ENCODE assay signal across 1 cellular context in the genomic region with DNA sequence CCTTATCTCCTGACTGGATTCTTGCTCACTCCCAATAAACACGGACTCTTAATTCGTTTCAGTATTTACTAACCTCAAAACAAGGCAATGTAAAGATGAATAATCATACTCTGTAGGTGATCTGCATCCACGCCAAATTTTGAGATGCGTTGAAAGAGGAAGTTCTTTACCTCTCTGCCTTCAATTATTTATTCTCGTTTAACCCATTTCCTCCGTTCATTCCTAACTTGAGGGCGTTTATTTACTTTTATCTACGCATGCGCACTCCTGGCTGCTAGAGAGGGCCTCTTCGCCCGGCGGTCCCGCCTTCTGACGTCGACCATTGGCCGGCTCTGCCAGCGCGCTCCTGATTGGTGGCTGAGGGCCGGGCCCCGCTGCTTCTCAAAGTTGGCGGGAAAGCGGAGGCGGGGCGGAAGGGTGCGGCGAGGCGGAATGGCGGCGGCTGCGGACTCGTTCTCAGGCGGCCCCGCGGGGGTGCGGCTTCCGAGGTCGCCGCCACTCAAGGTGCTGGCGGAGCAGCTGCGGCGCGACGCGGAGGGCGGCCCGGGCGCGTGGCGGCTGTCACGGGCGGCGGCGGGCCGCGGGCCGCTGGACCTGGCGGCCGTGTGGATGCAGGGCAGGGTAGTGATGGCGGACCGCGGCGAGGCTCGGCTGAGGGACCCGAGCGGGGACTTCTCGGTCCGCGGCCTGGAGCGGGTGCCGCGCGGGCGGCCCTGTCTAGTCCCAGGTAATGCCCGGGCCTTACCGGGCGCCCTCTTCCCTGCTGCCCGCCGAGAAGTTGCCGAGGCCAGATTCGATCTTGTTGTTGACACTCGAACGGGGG.
TF ChIP-seq lines count a peak whose summit lies in the region.

A gene (plus strand): TSS at position 420 of the 823 bp plus-strand sequence. CDS start 13 bp downstream, at position 433.

TF ChIP-seq in GM12878, 131 proteins besides CTCF, POLR2A, EP300 and RAD21 (continued from another document and continues in another):
- TF ChIP-seq ZBED1 (IDR thresholded peaks at IDR 0.05; ENCODE audit: borderline replicate concordance) (no peak), KDM1A (IDR thresholded peaks at IDR 0.05; ENCODE audit: borderline replicate concordance) (no peak), NR2C2 (IDR thresholded peaks at IDR 0.05; ENCODE audit: borderline replicate concordance, control insufficient read depth, insufficient read length, low read depth) (no peak), RBBP5 (conservative IDR thresholded peaks at IDR 0.05) (no peak), CBX3 (IDR thresholded peaks at IDR 0.05; ENCODE audit: borderline replicate concordance, low read depth) (no peak), PAX5 (IDR thresholded peaks at IDR 0.05; ENCODE audit: borderline replicate concordance, low read depth, low read length) (peak; percentile 48; the same call in 1 of the 2 replicates), IKZF1 (conservative IDR thresholded peaks at IDR 0.05) (peak; percentile 80), KLF5 (IDR thresholded peaks at IDR 0.05; ENCODE audit: partially characterized antibody) (no peak), ZNF217 (IDR thresholded peaks at IDR 0.05) (no peak), BMI1 (IDR thresholded peaks at IDR 0.05; ENCODE audit: borderline replicate concordance) (no peak), SUZ12 (IDR thresholded peaks at IDR 0.05; ENCODE audit: unreplicated experiment) (no peak), LARP7 (IDR thresholded peaks at IDR 0.05) (peak; percentile 92), MTA2 (IDR thresholded peaks at IDR 0.05; ENCODE audit: low read depth) (no peak), MXI1 (IDR thresholded peaks at IDR 0.05; ENCODE audit: low read depth, low read length) (peak; percentile 88; the same call in 1 of the 2 replicates), POU2F2 (IDR thresholded peaks at IDR 0.05; ENCODE audit: borderline replicate concordance, low read depth, low read length) (no peak; the same call in 2 of the 3 replicates), CHD1 (IDR thresholded peaks at IDR 0.05; ENCODE audit: low read depth, low read length) (no peak), BHLHE40 (IDR thresholded peaks at IDR 0.05; ENCODE audit: borderline replicate concordance in 1 of 2, low read depth in 2 of 2, low read length in 1 of 2) (peak; percentile 23 to 73; a peak in 2 of 4 replicates), EED (IDR thresholded peaks at IDR 0.05; ENCODE audit: low read depth) (no peak), YY1 (IDR thresholded peaks at IDR 0.05; ENCODE audit: low read depth, low read length) (peak; percentile 94), GABPA (IDR thresholded peaks at IDR 0.05; ENCODE audit: low read depth) (no peak), CREB1 (IDR thresholded peaks at IDR 0.05; ENCODE audit: low read depth) (peak; percentile 56; the same call in 1 of the 2 replicates), CHD4 (IDR thresholded peaks at IDR 0.05) (no peak), CREM (IDR thresholded peaks at IDR 0.05; ENCODE audit: low read depth) (no peak), POLR2AphosphoS2 (IDR thresholded peaks at IDR 0.05; ENCODE audit: low read depth, low read length) (peak; percentile 59; the same call in 1 of the 2 replicates), SP1 (IDR thresholded peaks at IDR 0.05; ENCODE audit: low read depth, low read length) (peak; percentile 93), TCF3 (IDR thresholded peaks at IDR 0.05; ENCODE audit: borderline replicate concordance, insufficient read depth, low read depth, low read length) (no peak), ATF7 (IDR thresholded peaks at IDR 0.05; ENCODE audit: low read depth) (no peak), SREBF2 (IDR thresholded peaks at IDR 0.05; ENCODE audit: low read length) (no peak), TAF1 (IDR thresholded peaks at IDR 0.05; ENCODE audit: borderline replicate concordance, low read depth, low read length) (peak; percentile 48; the same call in 1 of the 2 replicates), SIX5 (IDR thresholded peaks at IDR 0.05; ENCODE audit: low read depth, low read length, severe bottlenecking) (no peak), RB1 (IDR thresholded peaks at IDR 0.05; ENCODE audit: borderline replicate concordance) (peak; percentile 100), HDAC6 (IDR thresholded peaks at IDR 0.05; ENCODE audit: unreplicated experiment) (no peak), HDAC2 (IDR thresholded peaks at IDR 0.05) (no peak), SMAD1 (IDR thresholded peaks at IDR 0.05; ENCODE audit: low read depth, partially characterized antibody) (peak; percentile 27), CBX5 (IDR thresholded peaks at IDR 0.05; ENCODE audit: low read depth) (no peak), CEBPB (IDR thresholded peaks at IDR 0.05; ENCODE audit: borderline replicate concordance in 1 of 2, low read depth in 2 of 2, low read length in 2 of 2) (no peak), RAD51 (IDR thresholded peaks at IDR 0.05) (no peak), ZNF384 (IDR thresholded peaks at IDR 0.05; ENCODE audit: borderline replicate concordance, low read depth, low read length) (no peak), CBFB (IDR thresholded peaks at IDR 0.05; ENCODE audit: low read depth) (no peak), YBX1 (IDR thresholded peaks at IDR 0.05) (no peak), ZNF622 (IDR thresholded peaks at IDR 0.05) (no peak), IKZF2 (IDR thresholded peaks at IDR 0.05) (no peak), ZNF24 (IDR thresholded peaks at IDR 0.05) (no peak)
- TF ChIP-seq, protein P1, sequence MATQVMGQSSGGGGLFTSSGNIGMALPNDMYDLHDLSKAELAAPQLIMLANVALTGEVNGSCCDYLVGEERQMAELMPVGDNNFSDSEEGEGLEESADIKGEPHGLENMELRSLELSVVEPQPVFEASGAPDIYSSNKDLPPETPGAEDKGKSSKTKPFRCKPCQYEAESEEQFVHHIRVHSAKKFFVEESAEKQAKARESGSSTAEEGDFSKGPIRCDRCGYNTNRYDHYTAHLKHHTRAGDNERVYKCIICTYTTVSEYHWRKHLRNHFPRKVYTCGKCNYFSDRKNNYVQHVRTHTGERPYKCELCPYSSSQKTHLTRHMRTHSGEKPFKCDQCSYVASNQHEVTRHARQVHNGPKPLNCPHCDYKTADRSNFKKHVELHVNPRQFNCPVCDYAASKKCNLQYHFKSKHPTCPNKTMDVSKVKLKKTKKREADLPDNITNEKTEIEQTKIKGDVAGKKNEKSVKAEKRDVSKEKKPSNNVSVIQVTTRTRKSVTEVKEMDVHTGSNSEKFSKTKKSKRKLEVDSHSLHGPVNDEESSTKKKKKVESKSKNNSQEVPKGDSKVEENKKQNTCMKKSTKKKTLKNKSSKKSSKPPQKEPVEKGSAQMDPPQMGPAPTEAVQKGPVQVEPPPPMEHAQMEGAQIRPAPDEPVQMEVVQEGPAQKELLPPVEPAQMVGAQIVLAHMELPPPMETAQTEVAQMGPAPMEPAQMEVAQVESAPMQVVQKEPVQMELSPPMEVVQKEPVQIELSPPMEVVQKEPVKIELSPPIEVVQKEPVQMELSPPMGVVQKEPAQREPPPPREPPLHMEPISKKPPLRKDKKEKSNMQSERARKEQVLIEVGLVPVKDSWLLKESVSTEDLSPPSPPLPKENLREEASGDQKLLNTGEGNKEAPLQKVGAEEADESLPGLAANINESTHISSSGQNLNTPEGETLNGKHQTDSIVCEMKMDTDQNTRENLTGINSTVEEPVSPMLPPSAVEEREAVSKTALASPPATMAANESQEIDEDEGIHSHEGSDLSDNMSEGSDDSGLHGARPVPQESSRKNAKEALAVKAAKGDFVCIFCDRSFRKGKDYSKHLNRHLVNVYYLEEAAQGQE (IDR thresholded peaks at IDR 0.05; ENCODE audit: low read depth, low read length): no peak
- TF ChIP-seq, protein P2, sequence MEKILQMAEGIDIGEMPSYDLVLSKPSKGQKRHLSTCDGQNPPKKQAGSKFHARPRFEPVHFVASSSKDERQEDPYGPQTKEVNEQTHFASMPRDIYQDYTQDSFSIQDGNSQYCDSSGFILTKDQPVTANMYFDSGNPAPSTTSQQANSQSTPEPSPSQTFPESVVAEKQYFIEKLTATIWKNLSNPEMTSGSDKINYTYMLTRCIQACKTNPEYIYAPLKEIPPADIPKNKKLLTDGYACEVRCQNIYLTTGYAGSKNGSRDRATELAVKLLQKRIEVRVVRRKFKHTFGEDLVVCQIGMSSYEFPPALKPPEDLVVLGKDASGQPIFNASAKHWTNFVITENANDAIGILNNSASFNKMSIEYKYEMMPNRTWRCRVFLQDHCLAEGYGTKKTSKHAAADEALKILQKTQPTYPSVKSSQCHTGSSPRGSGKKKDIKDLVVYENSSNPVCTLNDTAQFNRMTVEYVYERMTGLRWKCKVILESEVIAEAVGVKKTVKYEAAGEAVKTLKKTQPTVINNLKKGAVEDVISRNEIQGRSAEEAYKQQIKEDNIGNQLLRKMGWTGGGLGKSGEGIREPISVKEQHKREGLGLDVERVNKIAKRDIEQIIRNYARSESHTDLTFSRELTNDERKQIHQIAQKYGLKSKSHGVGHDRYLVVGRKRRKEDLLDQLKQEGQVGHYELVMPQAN (conservative IDR thresholded peaks at IDR 0.05): peak; percentile 99
- TF ChIP-seq, protein P3, sequence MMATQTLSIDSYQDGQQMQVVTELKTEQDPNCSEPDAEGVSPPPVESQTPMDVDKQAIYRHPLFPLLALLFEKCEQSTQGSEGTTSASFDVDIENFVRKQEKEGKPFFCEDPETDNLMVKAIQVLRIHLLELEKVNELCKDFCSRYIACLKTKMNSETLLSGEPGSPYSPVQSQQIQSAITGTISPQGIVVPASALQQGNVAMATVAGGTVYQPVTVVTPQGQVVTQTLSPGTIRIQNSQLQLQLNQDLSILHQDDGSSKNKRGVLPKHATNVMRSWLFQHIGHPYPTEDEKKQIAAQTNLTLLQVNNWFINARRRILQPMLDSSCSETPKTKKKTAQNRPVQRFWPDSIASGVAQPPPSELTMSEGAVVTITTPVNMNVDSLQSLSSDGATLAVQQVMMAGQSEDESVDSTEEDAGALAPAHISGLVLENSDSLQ (IDR thresholded peaks at IDR 0.05): peak; percentile 97
- TF ChIP-seq, protein P4, sequence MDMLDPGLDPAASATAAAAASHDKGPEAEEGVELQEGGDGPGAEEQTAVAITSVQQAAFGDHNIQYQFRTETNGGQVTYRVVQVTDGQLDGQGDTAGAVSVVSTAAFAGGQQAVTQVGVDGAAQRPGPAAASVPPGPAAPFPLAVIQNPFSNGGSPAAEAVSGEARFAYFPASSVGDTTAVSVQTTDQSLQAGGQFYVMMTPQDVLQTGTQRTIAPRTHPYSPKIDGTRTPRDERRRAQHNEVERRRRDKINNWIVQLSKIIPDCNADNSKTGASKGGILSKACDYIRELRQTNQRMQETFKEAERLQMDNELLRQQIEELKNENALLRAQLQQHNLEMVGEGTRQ (IDR thresholded peaks at IDR 0.05; ENCODE audit: borderline replicate concordance, low read depth, low read length): no peak
- TF ChIP-seq, protein P5, sequence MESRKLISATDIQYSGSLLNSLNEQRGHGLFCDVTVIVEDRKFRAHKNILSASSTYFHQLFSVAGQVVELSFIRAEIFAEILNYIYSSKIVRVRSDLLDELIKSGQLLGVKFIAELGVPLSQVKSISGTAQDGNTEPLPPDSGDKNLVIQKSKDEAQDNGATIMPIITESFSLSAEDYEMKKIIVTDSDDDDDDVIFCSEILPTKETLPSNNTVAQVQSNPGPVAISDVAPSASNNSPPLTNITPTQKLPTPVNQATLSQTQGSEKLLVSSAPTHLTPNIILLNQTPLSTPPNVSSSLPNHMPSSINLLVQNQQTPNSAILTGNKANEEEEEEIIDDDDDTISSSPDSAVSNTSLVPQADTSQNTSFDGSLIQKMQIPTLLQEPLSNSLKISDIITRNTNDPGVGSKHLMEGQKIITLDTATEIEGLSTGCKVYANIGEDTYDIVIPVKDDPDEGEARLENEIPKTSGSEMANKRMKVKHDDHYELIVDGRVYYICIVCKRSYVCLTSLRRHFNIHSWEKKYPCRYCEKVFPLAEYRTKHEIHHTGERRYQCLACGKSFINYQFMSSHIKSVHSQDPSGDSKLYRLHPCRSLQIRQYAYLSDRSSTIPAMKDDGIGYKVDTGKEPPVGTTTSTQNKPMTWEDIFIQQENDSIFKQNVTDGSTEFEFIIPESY (IDR thresholded peaks at IDR 0.05): no peak
- TF ChIP-seq, protein P6, sequence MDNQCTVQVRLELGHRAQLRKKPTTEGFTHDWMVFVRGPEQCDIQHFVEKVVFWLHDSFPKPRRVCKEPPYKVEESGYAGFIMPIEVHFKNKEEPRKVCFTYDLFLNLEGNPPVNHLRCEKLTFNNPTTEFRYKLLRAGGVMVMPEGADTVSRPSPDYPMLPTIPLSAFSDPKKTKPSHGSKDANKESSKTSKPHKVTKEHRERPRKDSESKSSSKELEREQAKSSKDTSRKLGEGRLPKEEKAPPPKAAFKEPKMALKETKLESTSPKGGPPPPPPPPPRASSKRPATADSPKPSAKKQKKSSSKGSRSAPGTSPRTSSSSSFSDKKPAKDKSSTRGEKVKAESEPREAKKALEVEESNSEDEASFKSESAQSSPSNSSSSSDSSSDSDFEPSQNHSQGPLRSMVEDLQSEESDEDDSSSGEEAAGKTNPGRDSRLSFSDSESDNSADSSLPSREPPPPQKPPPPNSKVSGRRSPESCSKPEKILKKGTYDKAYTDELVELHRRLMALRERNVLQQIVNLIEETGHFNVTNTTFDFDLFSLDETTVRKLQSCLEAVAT (IDR thresholded peaks at IDR 0.05): no peak
- TF ChIP-seq, protein P7, sequence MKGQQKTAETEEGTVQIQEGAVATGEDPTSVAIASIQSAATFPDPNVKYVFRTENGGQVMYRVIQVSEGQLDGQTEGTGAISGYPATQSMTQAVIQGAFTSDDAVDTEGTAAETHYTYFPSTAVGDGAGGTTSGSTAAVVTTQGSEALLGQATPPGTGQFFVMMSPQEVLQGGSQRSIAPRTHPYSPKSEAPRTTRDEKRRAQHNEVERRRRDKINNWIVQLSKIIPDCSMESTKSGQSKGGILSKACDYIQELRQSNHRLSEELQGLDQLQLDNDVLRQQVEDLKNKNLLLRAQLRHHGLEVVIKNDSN (IDR thresholded peaks at IDR 0.05; ENCODE audit: borderline replicate concordance, extremely low read length, insufficient read depth, low read depth, low read length): no peak
- TF ChIP-seq, protein P8, sequence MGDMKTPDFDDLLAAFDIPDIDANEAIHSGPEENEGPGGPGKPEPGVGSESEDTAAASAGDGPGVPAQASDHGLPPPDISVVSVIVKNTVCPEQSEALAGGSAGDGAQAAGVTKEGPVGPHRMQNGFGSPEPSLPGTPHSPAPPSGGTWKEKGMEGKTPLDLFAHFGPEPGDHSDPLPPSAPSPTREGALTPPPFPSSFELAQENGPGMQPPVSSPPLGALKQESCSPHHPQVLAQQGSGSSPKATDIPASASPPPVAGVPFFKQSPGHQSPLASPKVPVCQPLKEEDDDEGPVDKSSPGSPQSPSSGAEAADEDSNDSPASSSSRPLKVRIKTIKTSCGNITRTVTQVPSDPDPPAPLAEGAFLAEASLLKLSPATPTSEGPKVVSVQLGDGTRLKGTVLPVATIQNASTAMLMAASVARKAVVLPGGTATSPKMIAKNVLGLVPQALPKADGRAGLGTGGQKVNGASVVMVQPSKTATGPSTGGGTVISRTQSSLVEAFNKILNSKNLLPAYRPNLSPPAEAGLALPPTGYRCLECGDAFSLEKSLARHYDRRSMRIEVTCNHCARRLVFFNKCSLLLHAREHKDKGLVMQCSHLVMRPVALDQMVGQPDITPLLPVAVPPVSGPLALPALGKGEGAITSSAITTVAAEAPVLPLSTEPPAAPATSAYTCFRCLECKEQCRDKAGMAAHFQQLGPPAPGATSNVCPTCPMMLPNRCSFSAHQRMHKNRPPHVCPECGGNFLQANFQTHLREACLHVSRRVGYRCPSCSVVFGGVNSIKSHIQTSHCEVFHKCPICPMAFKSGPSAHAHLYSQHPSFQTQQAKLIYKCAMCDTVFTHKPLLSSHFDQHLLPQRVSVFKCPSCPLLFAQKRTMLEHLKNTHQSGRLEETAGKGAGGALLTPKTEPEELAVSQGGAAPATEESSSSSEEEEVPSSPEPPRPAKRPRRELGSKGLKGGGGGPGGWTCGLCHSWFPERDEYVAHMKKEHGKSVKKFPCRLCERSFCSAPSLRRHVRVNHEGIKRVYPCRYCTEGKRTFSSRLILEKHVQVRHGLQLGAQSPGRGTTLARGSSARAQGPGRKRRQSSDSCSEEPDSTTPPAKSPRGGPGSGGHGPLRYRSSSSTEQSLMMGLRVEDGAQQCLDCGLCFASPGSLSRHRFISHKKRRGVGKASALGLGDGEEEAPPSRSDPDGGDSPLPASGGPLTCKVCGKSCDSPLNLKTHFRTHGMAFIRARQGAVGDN (IDR thresholded peaks at IDR 0.05): peak; percentile 68
